Comparison of ENCODE assay signal across 12 cellular contexts in genomic region chr6:138307816-138308727, GRCh38.
A peak's percentile ranks its signal among the peaks of the same experiment; 100 is the strongest.
DNase-seq lines count a peak whose midpoint lies in the region; ATAC-seq and TF ChIP-seq lines count a peak whose summit lies in the region.
"Had no signal": no experiment of that assay in that cellular context is flagged by ENCODE, and none has a peak within 500 bp of the region (broad histone marks: within the 10 kb centered on the region; RNA-seq: fewer than 3 reads in every experiment).

No MANE protein-coding gene starts in this region.

- no peak overlapping the region for H3K27ac Mint-ChIP-seq in stimulated activated memory B cell treated with anti-CD40 and anti-IgM and Interleukin-4, amounts not matched to agents 10 μg/mL and 1 μg/mL and 100 μg/mL, for 72 hours
- H3K27ac Mint-ChIP-seq: T-helper 1 cell treated with Interleukin-12 subunit alpha and Interleukin-12 subunit beta and Interleukin-4 antibody, amounts not matched to agents 30 μg/mL and 1 μg/mL, for 36 hours had no signal

- 33% methylated on average over 11 of the region's 11 CpGs for WGBS in prostate gland

- no peak for TF ChIP-seq CTCF in RWPE2 (IDR thresholded peaks at IDR 0.05; ENCODE audit: poor library complexity, severe bottlenecking)
- TF ChIP-seq CTCF in foreskin fibroblast (IDR thresholded peaks at IDR 0.05; ENCODE audit: low read depth, low read length): peak; percentile 31
- peak in 2 of 4 experiments; percentile 59 to 61 for TF ChIP-seq CTCF in prostate gland (IDR thresholded peaks at IDR 0.05)

- intact Hi-C loops in prostate gland (cut with DNase I): no loop called here

- H3K4me3 ChIP-seq in RWPE2 (ENCODE audit: severe bottlenecking) (no peak overlapping the region), foreskin fibroblast (ENCODE audit: low read depth in 1 of 2, low read length in 2 of 2) (no peak overlapping the region), prostate gland (no peak overlapping the region)

- H3K9me3 ChIP-seq in RWPE2 (ENCODE audit: severe bottlenecking) (no peaks in the 10 kb centered on the region), prostate gland (no peaks in the 10 kb centered on the region)

- no peak overlapping the region for H3K27ac ChIP-seq in RWPE2 (ENCODE audit: poor library complexity, severe bottlenecking)
- H3K27ac ChIP-seq in prostate gland: peak overlapping the region; percentile 74 to 78

- H3K36me3 Mint-ChIP-seq in stimulated activated memory B cell treated with anti-CD40 and anti-IgM and Interleukin-4, amounts not matched to agents 10 μg/mL and 1 μg/mL and 100 μg/mL, for 72 hours: no peaks in the 10 kb centered on the region

- no peak overlapping the region for H3K4me3 Mint-ChIP-seq in stimulated activated memory B cell treated with anti-CD40 and anti-IgM and Interleukin-4, amounts not matched to agents 10 μg/mL and 1 μg/mL and 100 μg/mL, for 72 hours
- H3K4me3 Mint-ChIP-seq: activated T-cell treated with anti-CD3 and anti-CD28 coated beads, Interleukin-2, amount 50 U/mL, for 4 hours; neural crest cell; T-helper 1 cell treated with Interleukin-12 subunit alpha and Interleukin-12 subunit beta and Interleukin-4 antibody, amounts not matched to agents 30 μg/mL and 1 μg/mL, for 36 hours had no signal

- DNase-seq in DMS 273 (lab: John Stamatoyannopoulos, UW; ENCODE audit: unreplicated experiment): peak; percentile 64
- no peak for DNase-seq in RWPE2 (ENCODE audit: low spot score)
- DNase-seq in foreskin fibroblast: peak; percentile 23 to 66
- DNase-seq in prostate gland (ENCODE audit: low spot score): peak; percentile 76
- DNase-seq in activated CD4-positive, alpha-beta T cell treated with anti-CD3 and anti-CD28 coated beads for 4 hours: no peak
- no peak for DNase-seq in NCI-H2196 (lab: John Stamatoyannopoulos, UW; ENCODE audit: unreplicated experiment)
- DNase-seq: activated T-cell treated with anti-CD3 and anti-CD28 coated beads, Interleukin-2, amount 50 U/mL, for 4 hours; NCI-H187 had no signal

- ATAC-seq in RWPE2 (ENCODE audit: low read depth) (peak; percentile 44; the same call in 1 of the 3 replicates), GM19397 (IDR thresholded peaks at IDR 0.05; ENCODE audit: unreplicated experiment) (no peak)
- ATAC-seq in stimulated activated memory B cell treated with anti-CD40 and anti-IgM and Interleukin-4, amounts not matched to agents 10 μg/mL and 1 μg/mL and 100 μg/mL, for 72 hours: no peak
- ATAC-seq: activated T-cell treated with anti-CD3 and anti-CD28 coated beads, Interleukin-2, amount 50 U/mL, for 4 hours had no signal

- peaks cover 5% of the 10 kb centered on the region for H3K27me3 Mint-ChIP-seq in stimulated activated memory B cell treated with anti-CD40 and anti-IgM and Interleukin-4, amounts not matched to agents 10 μg/mL and 1 μg/mL and 100 μg/mL, for 72 hours

- TF ChIP-seq POLR2A in prostate gland (IDR thresholded peaks at IDR 0.05): no peak

- H3K4me1 Mint-ChIP-seq in stimulated activated memory B cell treated with anti-CD40 and anti-IgM and Interleukin-4, amounts not matched to agents 10 μg/mL and 1 μg/mL and 100 μg/mL, for 72 hours: no peaks in the 10 kb centered on the region
- H3K4me1 Mint-ChIP-seq: neural crest cell had no signal

- H3K4me1 ChIP-seq in RWPE2 (ENCODE audit: insufficient read depth, poor library complexity, severe bottlenecking) (no peaks in the 10 kb centered on the region), prostate gland (replicated peaks) (no peaks in the 10 kb centered on the region)

- H3K9me3 Mint-ChIP-seq in stimulated activated memory B cell treated with anti-CD40 and anti-IgM and Interleukin-4, amounts not matched to agents 10 μg/mL and 1 μg/mL and 100 μg/mL, for 72 hours: no peaks in the 10 kb centered on the region
- H3K9me3 Mint-ChIP-seq: activated T-cell treated with anti-CD3 and anti-CD28 coated beads, Interleukin-2, amount 50 U/mL, for 4 hours; neural crest cell; T-helper 1 cell treated with Interleukin-12 subunit alpha and Interleukin-12 subunit beta and Interleukin-4 antibody, amounts not matched to agents 30 μg/mL and 1 μg/mL, for 36 hours had no signal

- H3K27me3 ChIP-seq in RWPE2 (ENCODE audit: insufficient read depth, poor library complexity, severe bottlenecking): no peaks in the 10 kb centered on the region
- H3K27me3 ChIP-seq in prostate gland (replicated peaks; ENCODE audit: insufficient read depth): no peaks in the 10 kb centered on the region

- no peaks in the 10 kb centered on the region for H3K36me3 ChIP-seq in RWPE2 (ENCODE audit: low read depth)
- no peaks in the 10 kb centered on the region for H3K36me3 ChIP-seq in prostate gland

Comparison
In these comparisons a context has a peak if more than half of its experiments do, and no peak if none do; other contexts are left out.
1. DNase-seq: peak in DMS 273 (single experiment), foreskin fibroblast (2 of 2) and prostate gland (single experiment); none in RWPE2 (single experiment), activated CD4-positive, alpha-beta T cell treated with anti-CD3 and anti-CD28 coated beads for 4 hours (0 of 2) and NCI-H2196 (single experiment).